8 cellular contexts compared by ENCODE assay signal in the genomic region with DNA sequence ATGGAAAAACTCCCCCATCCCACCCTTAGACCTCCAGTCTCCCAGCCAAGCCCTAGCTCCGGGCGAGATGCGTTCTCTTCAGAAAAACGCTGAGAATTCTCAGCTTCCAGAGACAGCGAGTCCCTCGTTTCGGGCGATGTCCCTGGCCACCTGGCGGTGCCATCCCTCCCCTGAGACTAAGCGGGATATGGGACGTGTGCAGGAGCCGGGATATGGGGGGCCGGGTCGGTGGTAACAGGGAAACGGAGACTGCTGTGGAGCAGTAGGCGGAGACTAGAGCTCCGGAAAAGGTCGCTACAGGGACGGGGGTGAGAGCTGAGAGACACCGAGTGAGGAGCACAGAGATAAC. TPM values are rescaled to one million over a fixed set of nuclear protein-coding genes. Genes with fewer than 3 reads are reported as not detected.
DNase-seq lines count a peak whose midpoint lies in the region; ATAC-seq, FAIRE-seq and TF ChIP-seq lines count a peak whose summit lies in the region.

No MANE protein-coding gene starts in this region.

- peak overlapping the region; percentile 77 for H3K27ac ChIP-seq in A673 (ENCODE audit: low read depth, low read length, poor library complexity, severe bottlenecking)
- no peak overlapping the region for H3K27ac ChIP-seq in SK-N-MC
- H3K27ac ChIP-seq in pancreas, result peak overlapping the region in 1 of 4 donors; percentile 17

- DNase-seq in A673 (ENCODE audit: low spot score), result no peak
- DNase-seq in SK-N-MC (ENCODE audit: low read depth, low spot score), result no peak
- no peak for DNase-seq in fibroblast of villous mesenchyme (ENCODE audit: low read depth)
- DNase-seq in pancreas, result no peak
- DNase-seq in frontal cortex (ENCODE audit: low spot score in 2 of 2), result no peak
- no peak for DNase-seq in ACHN

- H3K27me3 ChIP-seq in A673 (replicated peaks; ENCODE audit: insufficient read depth, low read depth, low read length, poor library complexity) (no peaks in the 10 kb centered on the region), pancreas (peaks cover 0 to 4% (median 0%) of the 10 kb centered on the region in 4 donors)

- 0 to 1% methylated on average over 20 of the region's 20 CpGs for WGBS in pancreas, 2 donors

- in situ Hi-C loops in ACHN (cut with HindIII; ENCODE audit: low pct_ligation_motif_present, low pct_unique_long_range_greater_than_20kb, low sequenced_read_pairs), result no loop called here

- POLR2A ChIA-PET in A673 (lab: Charles Lee; ENCODE audit: low non-redundant PET), result no interaction called here

- H3K4me1 ChIP-seq in A673 (ENCODE audit: insufficient read depth, low read length, poor library complexity, severe bottlenecking) (peaks cover 6% of the 10 kb centered on the region), pancreas (peaks cover 0 to 5% (median 4%) of the 10 kb centered on the region in 3 donors)

- TF ChIP-seq CTCF in A673 (conservative IDR thresholded peaks at IDR 0.05; ENCODE audit: low read depth, low read length) (no peak), fibroblast of villous mesenchyme (IDR thresholded peaks at IDR 0.05; ENCODE audit: insufficient read depth, low read depth, low read length) (peak; percentile 7), pancreas (IDR thresholded peaks at IDR 0.05) (no peak)

- H3K9me3 ChIP-seq in A673 (ENCODE audit: low read depth, low read length, poor library complexity, severe bottlenecking) (no peaks in the 10 kb centered on the region), SK-N-MC (ENCODE audit: low read depth, low read length) (no peaks in the 10 kb centered on the region), pancreas (no peaks in the 10 kb centered on the region)

- no TSS peak for BruUV-seq in A673 (replicated peaks; lab: Mats Ljungman, UMichigan)

- intact Hi-C loops in A673 (cut with micrococcal nuclease; ENCODE audit: unreplicated experiment) (no loop called here), pancreas (cut with DNase I) (no loop called here)

- CTCF ChIA-PET in A673 (lab: Charles Lee), result interaction anchor here (0.6 to 1.9 kb wide), 5 partner anchors 57 to 592 kb away, joined by 3 to 13 read pairs (median 10); no protein-coding TSS in a partner anchor

- H3K36me3 ChIP-seq in A673 (ENCODE audit: insufficient read depth, low read length, poor library complexity, severe bottlenecking), result no peaks in the 10 kb centered on the region
- no peaks in the 10 kb centered on the region for H3K36me3 ChIP-seq in SK-N-MC (ENCODE audit: insufficient read depth, low read length)
- H3K36me3 ChIP-seq in pancreas, result no peaks in the 10 kb centered on the region

- ATAC-seq in GM18867 (IDR thresholded peaks at IDR 0.05; ENCODE audit: unreplicated experiment) (peak; percentile 69), HG03064 (IDR thresholded peaks at IDR 0.05; ENCODE audit: low read depth, unreplicated experiment) (peak; percentile 61), pancreas (peak; percentile 68 to 86 (median 80))

- H3K9ac ChIP-seq in SK-N-MC (ENCODE audit: insufficient read length), result no peak overlapping the region

- no peak for FAIRE-seq in pancreas (lab: Jason Lieb, UNC)
- FAIRE-seq in frontal cortex (lab: Jason Lieb, UNC), result no peak

- peak overlapping the region; percentile 80 for H3K4me3 ChIP-seq in A673 (ENCODE audit: low read depth, low read length, poor library complexity, severe bottlenecking)
- H3K4me3 ChIP-seq in SK-N-MC, result peak overlapping the region; percentile 79
- peak overlapping the region; percentile 86 for H3K4me3 ChIP-seq in fibroblast of villous mesenchyme (ENCODE audit: low read depth, low read length)
- H3K4me3 ChIP-seq in pancreas, result peak overlapping the region; percentile 60 to 92 (median 74)

RNA-seq across cellular contexts. Expression of a gene that starts 0.4 kb away (rescaled TPM):
- total RNA-seq in A673 (2021), result 9.1 and 10.7 TPM in 2 replicates
- 2.9 and 3.0 TPM in 2 replicates for total RNA-seq in fibroblast of villous mesenchyme
- under 1 TPM; 0.16 to 0.55 (median 0.35) TPM for total RNA-seq in pancreas
- polyA plus RNA-seq in pancreas, result under 1 TPM; 0.38 to 0.85 TPM
- 44.8 TPM for total RNA-seq in frontal cortex
